Comparison of ENCODE assay signal across 23 cellular contexts in genomic region chr6:43890197-43891062, GRCh38.
DNase-seq lines count a peak whose midpoint lies in the region; ATAC-seq, FAIRE-seq and TF ChIP-seq lines count a peak whose summit lies in the region.
"Had no signal": no experiment of that assay in that cellular context is flagged by ENCODE, and none has a peak within 500 bp of the region (broad histone marks: within the 10 kb centered on the region; RNA-seq: fewer than 3 reads in every experiment).

No MANE protein-coding gene starts in this region.

- ATAC-seq in IMR-90 (ENCODE audit: low read depth) = no peak
- no peak for ATAC-seq in sciatic nerve
- ATAC-seq: stimulated activated effector memory CD8-positive, alpha-beta T cell treated with anti-CD3 and anti-CD28 coated beads, Interleukin-12 subunit alpha, Interleukin-12 subunit beta, amount 100 ng/mL, for 72 hours had no signal

- no peaks in the 10 kb centered on the region for H3K79me2 ChIP-seq in astrocyte (ENCODE audit: insufficient read depth, low read length)
- H3K79me2 ChIP-seq: parathyroid adenoma had no signal

- no peak for TF ChIP-seq POLR2A in IMR-90 (IDR thresholded peaks at IDR 0.05; ENCODE audit: low read depth, low read length)

- intact Hi-C loops in IMR-90 (cut with micrococcal nuclease) (no loop called here), dorsolateral prefrontal cortex (cut with DNase I) (no loop called here), sciatic nerve (cut with DNase I) (no loop called here)

- CTCF ChIA-PET in IMR-90 (lab: Yijun Ruan, JAX) = no interaction called here

- H2AFZ ChIP-seq in IMR-90 (replicated peaks; ENCODE audit: low read length, poor library complexity) (no peak overlapping the region), astrocyte (ENCODE audit: low read depth, low read length) (peak overlapping the region; percentile 23)
- H2AFZ ChIP-seq: parathyroid adenoma had no signal

- H4K8ac ChIP-seq in IMR-90 (ENCODE audit: low read depth in 2 of 2, low read length in 2 of 2) = no peak overlapping the region

- H2BK15ac ChIP-seq in IMR-90 (ENCODE audit: low read depth, low read length) = no peak overlapping the region

- H3K14ac ChIP-seq in IMR-90 (replicated peaks; ENCODE audit: low read depth, low read length) = peak overlapping the region; percentile 46; the same call in 1 of the 2 replicates

- DNase-seq in DMS53 treated with DMSO at 0.1 percent for 48 hours (lab: John Stamatoyannopoulos, UW; ENCODE audit: unreplicated experiment) = peak; percentile 35
- DNase-seq in IMR-90 = no peak
- no peak for DNase-seq in astrocyte (ENCODE audit: low read depth)
- no peak for DNase-seq in mesothelial cell of epicardium (ENCODE audit: low spot score in 2 of 2, unreplicated experiment in 2 of 2)
- no peak for DNase-seq in dorsolateral prefrontal cortex
- no peak for DNase-seq in cerebellar nuclear complex (lab: John Stamatoyannopoulos, UW)
- no peak for DNase-seq in sciatic nerve (ENCODE audit: low spot score)
- no peak for DNase-seq in NCI-H345 (lab: John Stamatoyannopoulos, UW)
- DNase-seq: activated CD4-positive, alpha-beta memory T cell treated with anti-CD3 and anti-CD28 coated beads, Interleukin-2, amount 10 ng/mL, durations not matched to agents 7 days and 5 days; activated CD4-positive, CD25-positive, alpha-beta regulatory T cell; activated naive CD4-positive, alpha-beta T cell treated with Interleukin-2 at 50 U/mL for 16 hours; central memory CD4-positive, alpha-beta T cell; DMS153; foreskin melanocyte; hypothalamus; NCI-H1105; NK-92 treated with Interleukin-12 subunit alpha and Interleukin-12 subunit beta, amount 100 ng/mL, for 24 hours had no signal

- H3K23ac ChIP-seq in IMR-90 (ENCODE audit: low read depth, low read length) = no peak overlapping the region

- H3K4me1 Mint-ChIP-seq in astrocyte (ENCODE audit: low read depth, unreplicated experiment) (peaks cover 12% of the 10 kb centered on the region), mesothelial cell of epicardium (peaks cover 14% of the 10 kb centered on the region)
- H3K4me1 Mint-ChIP-seq: activated CD4-positive, alpha-beta memory T cell treated with anti-CD3 and anti-CD28 coated beads, Interleukin-2, amount 10 ng/mL, durations not matched to agents 7 days and 5 days had no signal

- H4K20me1 ChIP-seq in IMR-90 (ENCODE audit: insufficient read depth, low read length) (no peaks in the 10 kb centered on the region), astrocyte (ENCODE audit: insufficient read depth, low read length) (no peaks in the 10 kb centered on the region)

- H2BK20ac ChIP-seq in IMR-90 (ENCODE audit: low read depth, low read length) = no peak overlapping the region

- H3K4ac ChIP-seq in IMR-90 (ENCODE audit: low read depth, low read length) = no peak overlapping the region

- in situ Hi-C loops in IMR-90 (cut with MboI; ENCODE audit: low sequenced_read_pairs) = no loop called here

- no peak for FAIRE-seq in astrocyte (lab: Jason Lieb, UNC)
- FAIRE-seq: GM12892 had no signal

- H2BK5ac ChIP-seq in IMR-90 (ENCODE audit: low read depth, low read length, poor library complexity, severe bottlenecking) = no peak overlapping the region

- H3K27ac Mint-ChIP-seq in astrocyte (ENCODE audit: unreplicated experiment) (no peak overlapping the region), mesothelial cell of epicardium (no peak overlapping the region)
- H3K27ac Mint-ChIP-seq: activated CD4-positive, alpha-beta memory T cell treated with anti-CD3 and anti-CD28 coated beads, Interleukin-2, amount 10 ng/mL, durations not matched to agents 7 days and 5 days; stimulated activated effector memory CD8-positive, alpha-beta T cell treated with anti-CD3 and anti-CD28 coated beads, Interleukin-12 subunit alpha, Interleukin-12 subunit beta, amount 100 ng/mL, for 72 hours had no signal

- H3K9me3 Mint-ChIP-seq in astrocyte (ENCODE audit: unreplicated experiment) (no peaks in the 10 kb centered on the region), mesothelial cell of epicardium (no peaks in the 10 kb centered on the region)
- H3K9me3 Mint-ChIP-seq: activated CD4-positive, alpha-beta memory T cell treated with anti-CD3 and anti-CD28 coated beads, Interleukin-2, amount 10 ng/mL, durations not matched to agents 7 days and 5 days; stimulated activated effector memory CD8-positive, alpha-beta T cell treated with anti-CD3 and anti-CD28 coated beads, Interleukin-12 subunit alpha, Interleukin-12 subunit beta, amount 100 ng/mL, for 72 hours had no signal

- dilution Hi-C loops in IMR-90 (cut with HindIII; ENCODE audit: low sequenced_read_pairs, unreplicated experiment) = no loop called here

- peak overlapping the region; percentile 22 for H2AK9ac ChIP-seq in IMR-90 (replicated peaks; ENCODE audit: low read depth, low read length, poor library complexity)

- H3K9ac ChIP-seq in IMR-90 (ENCODE audit: low read depth, low read length) (no peak overlapping the region), astrocyte (ENCODE audit: low read length) (no peak overlapping the region)
- H3K9ac ChIP-seq: parathyroid adenoma had no signal

- H3K4me1 ChIP-seq in IMR-90 (ENCODE audit: control insufficient read depth, insufficient read depth, low read length) (peaks cover 3% of the 10 kb centered on the region), astrocyte (ENCODE audit: insufficient read depth, low read length) (peaks cover 4% of the 10 kb centered on the region)
- H3K4me1 ChIP-seq: HAP-1, parathyroid adenoma had no signal

- H3K27me3 ChIP-seq in IMR-90 (ENCODE audit: control insufficient read depth, insufficient read depth, low read length) = peaks cover 29% of the 10 kb centered on the region; the same call in 1 of the 2 replicates
- peaks cover 18% of the 10 kb centered on the region for H3K27me3 ChIP-seq in astrocyte (ENCODE audit: insufficient read depth, low read length)
- H3K27me3 ChIP-seq in dorsolateral prefrontal cortex = peaks cover 0 to 4% (median 0%) of the 10 kb centered on the region in 45 donors

- H3K4me2 ChIP-seq in IMR-90 (ENCODE audit: low read depth, low read length) (no peak overlapping the region), astrocyte (ENCODE audit: low read length) (no peak overlapping the region)

- H3K4me3 ChIP-seq in IMR-90 (ENCODE audit: insufficient read depth, low read depth, low read length) (no peak overlapping the region), astrocyte (ENCODE audit: insufficient read depth, low read depth, low read length) (no peak overlapping the region), dorsolateral prefrontal cortex (no peak overlapping the region)
- H3K4me3 ChIP-seq: HAP-1, SK-N-MC, thoracic aorta had no signal

- H3K79me1 ChIP-seq in IMR-90 (ENCODE audit: low read depth in 1 of 2, low read length in 2 of 2) = no peaks in the 10 kb centered on the region

- H4K91ac ChIP-seq in IMR-90 (ENCODE audit: insufficient read depth, low read depth, low read length) = no peak overlapping the region

- no TSS peak for BruUV-seq in IMR-90 (replicated peaks; lab: Mats Ljungman, UMichigan)

- TF ChIP-seq CTCF in IMR-90 (conservative IDR thresholded peaks at IDR 0.05; ENCODE audit: low read depth, low read length) = no peak
- no peak for TF ChIP-seq CTCF in astrocyte (IDR thresholded peaks at IDR 0.05; ENCODE audit: insufficient read depth, low read depth, low read length)
- no peak for TF ChIP-seq CTCF in mesothelial cell of epicardium (IDR thresholded peaks at IDR 0.05; ENCODE audit: unreplicated experiment)
- no peak for TF ChIP-seq CTCF in dorsolateral prefrontal cortex (IDR thresholded peaks at IDR 0.05 in 54 of 56, conservative IDR thresholded peaks at IDR 0.05 in 2 of 56; ENCODE audit: low read depth in 1 of 56, partially characterized antibody in 56 of 56)

- no peak overlapping the region for H3K18ac ChIP-seq in IMR-90 (ENCODE audit: low read depth, low read length)

- H3K36me3 ChIP-seq in IMR-90 (ENCODE audit: control insufficient read depth, insufficient read depth, low read length) (no peaks in the 10 kb centered on the region), astrocyte (ENCODE audit: insufficient read depth, low read length) (no peaks in the 10 kb centered on the region)
- H3K36me3 ChIP-seq: HAP-1, thoracic aorta had no signal

- 0 out of 2 replicates have a peak, but pooled peaks cover 4% of the 10 kb centered on the region for H3K9me1 ChIP-seq in IMR-90 (ENCODE audit: insufficient read depth, low read length)

- H3K4me3 Mint-ChIP-seq in astrocyte (ENCODE audit: unreplicated experiment) (no peak overlapping the region), mesothelial cell of epicardium (peak overlapping the region; percentile 16)
- H3K4me3 Mint-ChIP-seq: activated CD4-positive, alpha-beta memory T cell treated with anti-CD3 and anti-CD28 coated beads, Interleukin-2, amount 10 ng/mL, durations not matched to agents 7 days and 5 days; stimulated activated effector memory CD8-positive, alpha-beta T cell treated with anti-CD3 and anti-CD28 coated beads, Interleukin-12 subunit alpha, Interleukin-12 subunit beta, amount 100 ng/mL, for 72 hours had no signal

- H3K56ac ChIP-seq in IMR-90 (ENCODE audit: extremely low read depth, insufficient read depth, low read length) = no peak overlapping the region

- H3K27me3 Mint-ChIP-seq in astrocyte (ENCODE audit: low read depth, unreplicated experiment) (peaks cover 54% of the 10 kb centered on the region), mesothelial cell of epicardium (ENCODE audit: low read depth) (peaks cover 12% of the 10 kb centered on the region)

- TF ChIP-seq RAD21 in IMR-90 (IDR thresholded peaks at IDR 0.05; ENCODE audit: low read length) = no peak

- POLR2A ChIA-PET in IMR-90 (lab: Charles Lee; ENCODE audit: unreplicated experiment) = no interaction called here

- H3K27ac ChIP-seq in IMR-90 (ENCODE audit: insufficient read depth, low read length) (no peak overlapping the region), astrocyte (ENCODE audit: low read depth, low read length) (no peak overlapping the region), dorsolateral prefrontal cortex (no peak overlapping the region)
- H3K27ac ChIP-seq: parathyroid adenoma, SK-N-MC, thoracic aorta had no signal

- H3K36me3 Mint-ChIP-seq in astrocyte (ENCODE audit: low read depth, unreplicated experiment) = no peaks in the 10 kb centered on the region
- H3K36me3 Mint-ChIP-seq in mesothelial cell of epicardium = no peaks in the 10 kb centered on the region
- H3K36me3 Mint-ChIP-seq: stimulated activated effector memory CD8-positive, alpha-beta T cell treated with anti-CD3 and anti-CD28 coated beads, Interleukin-12 subunit alpha, Interleukin-12 subunit beta, amount 100 ng/mL, for 72 hours had no signal

- H3K9me3 ChIP-seq in IMR-90 (ENCODE audit: control insufficient read depth, insufficient read depth, low read length) (no peaks in the 10 kb centered on the region), astrocyte (ENCODE audit: insufficient read depth, low read depth, low read length) (no peaks in the 10 kb centered on the region)
- H3K9me3 ChIP-seq: HAP-1, thoracic aorta had no signal

- H2AK5ac ChIP-seq in IMR-90 (ENCODE audit: low read depth, low read length) = 0 out of 2 replicates have a peak overlapping the region, but pooled peaks have one; percentile 5

- no peak overlapping the region for H4K5ac ChIP-seq in IMR-90 (ENCODE audit: low read depth, low read length)

- 83% methylated on average over 2 of the region's 17 CpGs; no CpG with 5 or more reads in 1 of the 2 experiments for WGBS in IMR-90 (ENCODE audit: extremely low coverage in 2 of 2, insufficient read length in 1 of 2), 2 experiments

- H2BK120ac ChIP-seq in IMR-90 (ENCODE audit: low read depth, low read length) = no peak overlapping the region

TF ChIP-seq in IMR-90, 13 proteins besides CTCF, POLR2A, EP300 and RAD21 (continues in another document):
- no peak for TF ChIP-seq MXI1 (IDR thresholded peaks at IDR 0.05; ENCODE audit: borderline replicate concordance, low read depth, low read length)
